ENCODE assay signal across 8 cellular contexts in the genomic region with DNA sequence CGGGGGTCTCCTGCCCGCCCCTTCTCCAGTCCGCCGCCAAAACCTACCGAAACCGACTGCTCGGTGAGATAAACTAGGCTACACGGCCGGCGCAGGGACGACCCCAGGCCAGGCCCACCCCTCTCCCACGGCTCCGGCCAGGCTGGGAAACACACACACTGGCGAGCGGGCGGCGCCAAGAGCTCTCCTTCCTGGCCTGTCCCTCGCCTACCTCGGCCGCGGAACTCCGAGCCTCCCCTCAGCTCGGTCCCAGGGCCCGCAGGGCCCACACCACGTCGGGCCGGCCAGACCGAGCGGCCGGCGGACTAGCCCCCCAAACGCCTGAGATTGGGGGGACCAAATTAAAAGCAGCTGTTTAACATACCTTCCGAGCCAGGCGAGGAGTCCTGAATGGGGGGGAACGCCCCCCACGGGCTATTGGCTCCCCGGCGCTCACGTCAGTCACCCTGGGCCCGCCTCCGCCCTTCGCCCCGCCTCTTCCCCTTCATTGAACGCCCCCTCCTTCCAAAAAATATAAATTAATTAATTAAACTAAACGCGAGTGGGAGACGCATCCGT. TPM values are rescaled to one million over a fixed set of nuclear protein-coding genes. Genes with fewer than 3 reads are reported as not detected.
DNase-seq lines count a peak whose midpoint lies in the region; ATAC-seq and TF ChIP-seq lines count a peak whose summit lies in the region.

No MANE protein-coding gene starts in this region.

- peak overlapping the region; percentile 93 for H2AFZ ChIP-seq in OCI-LY7 (ENCODE audit: low read length)

- no peaks in the 10 kb centered on the region for H3K36me3 ChIP-seq in CD4-positive, CD25-positive, alpha-beta regulatory T cell (ENCODE audit: control insufficient read depth, insufficient read depth, low read length)
- H3K36me3 ChIP-seq in OCI-LY7 (ENCODE audit: insufficient read depth, low read length): no peaks in the 10 kb centered on the region

- no peaks in the 10 kb centered on the region for H4K20me1 ChIP-seq in OCI-LY7 (ENCODE audit: insufficient read depth, low read length)

- intact Hi-C loops in OCI-LY7 (cut with micrococcal nuclease; ENCODE audit: unreplicated experiment): loop anchor here (2.0 kb wide), 1 partner anchor 169 kb away; a partner anchor contains a TSS

- H3K79me2 ChIP-seq in OCI-LY7 (ENCODE audit: insufficient read depth, low read depth, low read length): peaks cover 5% of the 10 kb centered on the region; the same call in 1 of the 2 replicates

- no peaks in the 10 kb centered on the region for H3K9me3 Mint-ChIP-seq in CD4-positive, CD25-positive, alpha-beta regulatory T cell
- H3K9me3 Mint-ChIP-seq in endothelial cell (ENCODE audit: unreplicated experiment) (no peaks in the 10 kb centered on the region), mesothelial cell of epicardium (no peaks in the 10 kb centered on the region)

- peak overlapping the region; percentile 90 to 97 (median 94) for H3K4me3 Mint-ChIP-seq in CD4-positive, CD25-positive, alpha-beta regulatory T cell
- H3K4me3 Mint-ChIP-seq in endothelial cell (ENCODE audit: unreplicated experiment): peak overlapping the region; percentile 95
- H3K4me3 Mint-ChIP-seq in mesothelial cell of epicardium: peak overlapping the region; percentile 80

- H3K27me3 Mint-ChIP-seq in CD4-positive, CD25-positive, alpha-beta regulatory T cell: no peaks in the 10 kb centered on the region
- H3K27me3 Mint-ChIP-seq in endothelial cell (ENCODE audit: unreplicated experiment): peaks cover 12% of the 10 kb centered on the region
- H3K27me3 Mint-ChIP-seq in mesothelial cell of epicardium (ENCODE audit: low read depth): no peaks in the 10 kb centered on the region

- no peaks in the 10 kb centered on the region for H3K9me2 ChIP-seq in OCI-LY7 (ENCODE audit: insufficient read depth, low read length)

- peak overlapping the region; percentile 99 for H3K27ac ChIP-seq in CD4-positive, CD25-positive, alpha-beta regulatory T cell (ENCODE audit: insufficient read depth, low read length, poor library complexity, severe bottlenecking)
- H3K27ac ChIP-seq in OCI-LY7 (ENCODE audit: low read depth, low read length, poor library complexity, severe bottlenecking): peak overlapping the region; percentile 96

- H3K27ac Mint-ChIP-seq in CD4-positive, CD25-positive, alpha-beta regulatory T cell: peak overlapping the region; percentile 82 to 96 (median 88)
- H3K27ac Mint-ChIP-seq in endothelial cell (ENCODE audit: unreplicated experiment) (peak overlapping the region; percentile 83), mesothelial cell of epicardium (peak overlapping the region; percentile 85)

- POLR2A ChIA-PET in OCI-LY7 (lab: Charles Lee): interaction anchor here (1.3 to 4.7 kb wide), 5 partner anchors 10 to 185 kb away, joined by 4 to 29 read pairs (median 11); a partner anchor contains a TSS

- CTCF ChIA-PET in OCI-LY7 (lab: Charles Lee; ENCODE audit: unreplicated experiment): no interaction called here

- no peak for TF ChIP-seq CTCF in OCI-LY7 (conservative IDR thresholded peaks at IDR 0.05; ENCODE audit: low read length)
- TF ChIP-seq CTCF in endothelial cell (IDR thresholded peaks at IDR 0.05; ENCODE audit: unreplicated experiment): no peak
- no peak for TF ChIP-seq CTCF in mesothelial cell of epicardium (IDR thresholded peaks at IDR 0.05; ENCODE audit: unreplicated experiment)

- DNase-seq in CD4-positive, CD25-positive, alpha-beta regulatory T cell: peak; percentile 85 to 91 (median 89)
- DNase-seq in HT-29 (ENCODE audit: low spot score) (peak; percentile 93), OCI-LY7 (ENCODE audit: low spot score) (peak; percentile 88), activated T-cell treated with anti-CD3 and anti-CD28 coated beads for 24 hours (ENCODE audit: low read depth) (peak; percentile 82), endothelial cell (ENCODE audit: low spot score) (peak; percentile 82), mesothelial cell of epicardium (ENCODE audit: low spot score in 2 of 2, unreplicated experiment in 2 of 2) (peak; percentile 81 to 87)
- peak; percentile 63 for DNase-seq in stimulated activated CD8-positive, alpha-beta memory T cell treated with anti-CD3 and anti-CD28 coated beads, Interleukin-15, amount 100 ng/mL, for 24 hours (ENCODE audit: low read depth)

- peak overlapping the region; percentile 90 for H3K4me3 ChIP-seq in CD4-positive, CD25-positive, alpha-beta regulatory T cell (ENCODE audit: low read depth, low read length)
- H3K4me3 ChIP-seq in OCI-LY7 (ENCODE audit: low read depth, low read length, poor library complexity, severe bottlenecking): peak overlapping the region; percentile 97

- ATAC-seq in CD4-positive, CD25-positive, alpha-beta regulatory T cell (ENCODE audit: low read depth in 2 of 2): no peak
- ATAC-seq in GM21528 (IDR thresholded peaks at IDR 0.05; ENCODE audit: low FRiP score, unreplicated experiment): no peak

- peak overlapping the region; percentile 78 for H3K4me2 ChIP-seq in OCI-LY7 (ENCODE audit: low read length)

- no peaks in the 10 kb centered on the region for H3K36me3 Mint-ChIP-seq in CD4-positive, CD25-positive, alpha-beta regulatory T cell
- H3K36me3 Mint-ChIP-seq in endothelial cell (ENCODE audit: low read depth, unreplicated experiment) (no peaks in the 10 kb centered on the region), mesothelial cell of epicardium (no peaks in the 10 kb centered on the region)

- peaks cover 28% of the 10 kb centered on the region for H3K4me1 ChIP-seq in CD4-positive, CD25-positive, alpha-beta regulatory T cell (ENCODE audit: control insufficient read depth, insufficient read depth, low read length, poor library complexity, severe bottlenecking)
- H3K4me1 ChIP-seq in OCI-LY7 (ENCODE audit: insufficient read depth, low read length, poor library complexity, severe bottlenecking): peaks cover 14% of the 10 kb centered on the region

- H3K27me3 ChIP-seq in CD4-positive, CD25-positive, alpha-beta regulatory T cell (ENCODE audit: control insufficient read depth, insufficient read depth, low read length): no peaks in the 10 kb centered on the region

- no TSS peak for BruUV-seq in OCI-LY7 (replicated peaks; lab: Mats Ljungman, UMichigan)

- H3K9me3 ChIP-seq in CD4-positive, CD25-positive, alpha-beta regulatory T cell (ENCODE audit: control insufficient read depth in 2 of 2, low read length in 2 of 2): no peaks in the 10 kb centered on the region
- H3K9me3 ChIP-seq in OCI-LY7 (ENCODE audit: low read length): no peaks in the 10 kb centered on the region

- H3K4me1 Mint-ChIP-seq in CD4-positive, CD25-positive, alpha-beta regulatory T cell: peaks cover 4 to 25% (median 10%) of the 10 kb centered on the region in 4 donors
- H3K4me1 Mint-ChIP-seq in endothelial cell (ENCODE audit: unreplicated experiment): peaks cover 20% of the 10 kb centered on the region
- peaks cover 15% of the 10 kb centered on the region for H3K4me1 Mint-ChIP-seq in mesothelial cell of epicardium

RNA-seq across cellular contexts. Expression of a gene that starts 4.0 kb away (rescaled TPM):
- 123 TPM for total RNA-seq in CD4-positive, CD25-positive, alpha-beta regulatory T cell
- polyA plus RNA-seq in CD4-positive, CD25-positive, alpha-beta regulatory T cell: 10 to 100 TPM; 13.6 to 15.0 (median 14.8) TPM
- 28.8 and 33.5 TPM in 2 replicates for total RNA-seq in HT-29 (2014; rRNA removed; shearing (Covaris generic))
- total RNA-seq in OCI-LY7 (2014; rRNA removed; shearing (Covaris generic)): 38.4 and 44.2 TPM in 2 replicates
- total RNA-seq in OCI-LY7 (2022): 103 and 112 TPM in 2 replicates
- total RNA-seq in endothelial cell (ENCODE audit: unreplicated experiment): 67.3 TPM
- total RNA-seq in mesothelial cell of epicardium: 86.6 to 91.5 TPM (median 87.4 TPM) in 3 replicates
